In genomic region chr2:169513094-169513493, GRCh38 we compare ENCODE assay signal across 25 cellular contexts. TPM values are rescaled to one million over a fixed set of nuclear protein-coding genes. Genes with fewer than 3 reads are reported as not detected.
"Had no signal": no experiment of that assay in that cellular context is flagged by ENCODE, and none has a peak within 500 bp of the region (broad histone marks: within the 10 kb centered on the region; RNA-seq: fewer than 3 reads in every experiment).

No MANE protein-coding gene starts in this region.

- H3K4me3 ChIP-seq: hepatocyte, sigmoid colon, testis, transverse colon had no signal

- ATAC-seq: foreskin keratinocyte; naive thymus-derived CD4-positive, alpha-beta T cell had no signal

- DNase-seq: activated CD4-positive, alpha-beta memory T cell treated with anti-CD3 and anti-CD28 coated beads for 36 hours; activated CD4-positive, alpha-beta T cell treated with anti-CD3 and anti-CD28 coated beads, Interleukin-2, amount 10 ng/mL, durations not matched to agents 24 days and 14 days; activated CD4-positive, CD25-positive, alpha-beta regulatory T cell treated with anti-CD3 and anti-CD28 coated beads, Interleukin-2, amount 50 U/mL, for 72 hours; activated CD8-positive, alpha-beta memory T cell treated with anti-CD3 and anti-CD28 coated beads, Interleukin-2, amount 50 U/mL, for 4 hours; activated effector memory CD4-positive, alpha-beta T cell treated with anti-CD3 and anti-CD28 coated beads, Interleukin-2, amount 50 U/mL, for 16 hours; activated naive CD4-positive, alpha-beta T cell treated with anti-CD3 and anti-CD28 coated beads, Interleukin-2, amount 10 ng/mL, durations not matched to agents 7 days and 5 days; activated T-cell treated with anti-CD3 and anti-CD28 coated beads, Interleukin-2, amount 50 U/mL, for 1 hour; amniotic stem cell; brain microvascular endothelial cell; central memory CD4-positive, alpha-beta T cell; foreskin keratinocyte; islet precursor cell; mammary epithelial cell; naive thymus-derived CD4-positive, alpha-beta T cell; sigmoid colon; stimulated activated CD4-positive, alpha-beta T cell treated with anti-CD3 and anti-CD28 coated beads, Interleukin-2, amount 100 ng/mL, for 48 hours; stimulated activated naive CD4-positive, alpha-beta T cell treated with Interleukin-2 at 50 U/mL for 16 hours; T-helper 2 cell; testis; transverse colon had no signal

- H3K27me3 ChIP-seq: brain microvascular endothelial cell, esophagus muscularis mucosa, foreskin keratinocyte, hepatocyte, sigmoid colon, testis, transverse colon had no signal

- H3K27ac ChIP-seq: brain microvascular endothelial cell, esophagus muscularis mucosa, foreskin keratinocyte, hepatocyte, sigmoid colon, testis, transverse colon had no signal

- H3K27ac Mint-ChIP-seq: activated CD4-positive, alpha-beta memory T cell treated with anti-CD3 and anti-CD28 coated beads for 36 hours; activated CD4-positive, alpha-beta T cell treated with anti-CD3 and anti-CD28 coated beads, Interleukin-2, amount 10 ng/mL, durations not matched to agents 24 days and 14 days; activated naive CD4-positive, alpha-beta T cell treated with anti-CD3 and anti-CD28 coated beads, Interleukin-2, amount 10 ng/mL, durations not matched to agents 7 days and 5 days; activated T-helper 1 cell treated with anti-CD3 and anti-CD28 coated beads, Interleukin-12 subunit alpha, Interleukin-12 subunit beta, Interleukin-2, Interleukin-4 antibody, amounts not matched to agents 30 ng/mL and 10 ng/mL and 1 ng/mL, durations not matched to agents 14 hours and 24 hours and 36 hours; mesothelial cell of epicardium; naive thymus-derived CD4-positive, alpha-beta T cell had no signal

- H3K4me3 Mint-ChIP-seq: activated CD4-positive, alpha-beta memory T cell treated with anti-CD3 and anti-CD28 coated beads for 36 hours; activated CD4-positive, alpha-beta T cell treated with anti-CD3 and anti-CD28 coated beads, Interleukin-2, amount 10 ng/mL, durations not matched to agents 24 days and 14 days; activated naive CD4-positive, alpha-beta T cell treated with anti-CD3 and anti-CD28 coated beads, Interleukin-2, amount 10 ng/mL, durations not matched to agents 7 days and 5 days; activated T-helper 1 cell treated with anti-CD3 and anti-CD28 coated beads, Interleukin-12 subunit alpha, Interleukin-12 subunit beta, Interleukin-2, Interleukin-4 antibody, amounts not matched to agents 30 ng/mL and 10 ng/mL and 1 ng/mL, durations not matched to agents 14 hours and 24 hours and 36 hours; mesothelial cell of epicardium; naive thymus-derived CD4-positive, alpha-beta T cell had no signal

- H3K27me3 Mint-ChIP-seq: activated CD4-positive, alpha-beta memory T cell treated with anti-CD3 and anti-CD28 coated beads for 36 hours; activated naive CD4-positive, alpha-beta T cell treated with anti-CD3 and anti-CD28 coated beads, Interleukin-2, amount 10 ng/mL, durations not matched to agents 7 days and 5 days had no signal

- H3K36me3 Mint-ChIP-seq: activated CD4-positive, alpha-beta memory T cell treated with anti-CD3 and anti-CD28 coated beads for 36 hours; activated naive CD4-positive, alpha-beta T cell treated with anti-CD3 and anti-CD28 coated beads, Interleukin-2, amount 10 ng/mL, durations not matched to agents 7 days and 5 days; mesothelial cell of epicardium had no signal

- H3K9me3 ChIP-seq: esophagus muscularis mucosa, sigmoid colon, testis, transverse colon had no signal

- H3K4me1 ChIP-seq: testis, transverse colon had no signal

- H3K9me3 Mint-ChIP-seq: activated CD4-positive, alpha-beta memory T cell treated with anti-CD3 and anti-CD28 coated beads for 36 hours; activated CD4-positive, alpha-beta T cell treated with anti-CD3 and anti-CD28 coated beads, Interleukin-2, amount 10 ng/mL, durations not matched to agents 24 days and 14 days; activated naive CD4-positive, alpha-beta T cell treated with anti-CD3 and anti-CD28 coated beads, Interleukin-2, amount 10 ng/mL, durations not matched to agents 7 days and 5 days; activated T-helper 1 cell treated with anti-CD3 and anti-CD28 coated beads, Interleukin-12 subunit alpha, Interleukin-12 subunit beta, Interleukin-2, Interleukin-4 antibody, amounts not matched to agents 30 ng/mL and 10 ng/mL and 1 ng/mL, durations not matched to agents 14 hours and 24 hours and 36 hours; mesothelial cell of epicardium; naive thymus-derived CD4-positive, alpha-beta T cell had no signal

- H3K4me1 Mint-ChIP-seq: activated naive CD4-positive, alpha-beta T cell treated with anti-CD3 and anti-CD28 coated beads, Interleukin-2, amount 10 ng/mL, durations not matched to agents 7 days and 5 days; naive thymus-derived CD4-positive, alpha-beta T cell had no signal

- H3K36me3 ChIP-seq: brain microvascular endothelial cell, sigmoid colon, transverse colon had no signal

RNA-seq across cellular contexts. Expression of gene KLHL41, which starts 3.6 kb away (rescaled TPM):
- total RNA-seq: activated T-helper 1 cell treated with anti-CD3 and anti-CD28 coated beads, Interleukin-12 subunit alpha, Interleukin-12 subunit beta, Interleukin-2, Interleukin-4 antibody, amounts not matched to agents 30 ng/mL and 10 ng/mL and 1 ng/mL, durations not matched to agents 14 hours and 24 hours and 36 hours; astrocyte had no signal
